Comparison of ENCODE assay signal across 1 cellular context in the genomic region with DNA sequence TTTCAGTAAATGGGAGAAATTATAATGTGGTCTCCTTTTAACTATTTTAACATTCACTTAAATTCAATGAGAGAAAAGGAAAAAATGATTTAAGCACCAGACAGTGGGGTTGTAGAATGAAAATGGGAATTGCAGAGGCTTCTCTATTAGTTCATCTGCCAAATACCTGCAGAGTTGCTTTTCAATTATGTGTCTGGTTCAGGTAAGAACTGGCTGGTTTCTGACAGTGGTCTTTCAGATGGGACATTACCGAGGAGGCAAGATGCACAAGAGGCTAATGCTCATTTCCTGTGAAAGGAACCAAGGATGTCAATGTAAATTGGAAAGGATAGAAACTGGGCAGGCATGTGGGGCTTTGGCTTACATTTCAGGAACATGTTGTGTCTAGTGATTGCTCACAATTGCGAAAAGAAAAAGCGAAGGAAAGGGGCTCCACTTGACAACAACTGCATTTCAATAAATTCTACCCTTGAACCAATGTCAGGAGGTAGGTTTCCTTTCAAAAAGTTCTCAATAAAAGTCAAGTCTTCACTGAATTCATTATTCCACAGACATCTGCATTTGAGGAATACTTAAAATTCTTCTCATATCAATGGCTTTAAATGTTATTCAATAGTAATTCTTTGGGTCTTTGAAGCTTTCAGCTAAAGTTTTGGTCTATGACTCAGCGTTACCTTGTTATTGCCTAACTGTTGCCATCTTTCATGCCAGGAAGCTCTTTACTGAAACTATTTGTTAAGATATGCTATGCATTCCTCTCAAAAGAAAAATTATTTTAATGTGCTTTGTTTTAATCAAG.
TF ChIP-seq lines count a peak whose summit lies in the region.

No MANE protein-coding gene starts in this region.

TF ChIP-seq in K562, 482 proteins besides CTCF, POLR2A, EP300 and RAD21 (continued from another document and continues in another):
- TF ChIP-seq, protein P1, sequence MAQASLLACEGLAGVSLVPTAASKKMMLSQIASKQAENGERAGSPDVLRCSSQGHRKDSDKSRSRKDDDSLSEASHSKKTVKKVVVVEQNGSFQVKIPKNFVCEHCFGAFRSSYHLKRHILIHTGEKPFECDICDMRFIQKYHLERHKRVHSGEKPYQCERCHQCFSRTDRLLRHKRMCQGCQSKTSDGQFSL (CRISPR knock-in tag; IDR thresholded peaks at IDR 0.05), result no peak
- TF ChIP-seq, protein P1 (tag; IDR thresholded peaks at IDR 0.05), result peak in 1 of 2 experiments; percentile 88; a peak in 2 of 4 replicates
- TF ChIP-seq ZNF445 (CRISPR knock-in tag; IDR thresholded peaks at IDR 0.05; ENCODE audit: low read depth), result no peak
- no peak for TF ChIP-seq RNF2 (IDR thresholded peaks at IDR 0.05)
- TF ChIP-seq XRCC4 (IDR thresholded peaks at IDR 0.05; ENCODE audit: extremely low read depth, insufficient read depth, insufficient read length), result no peak
- TF ChIP-seq, protein P2, sequence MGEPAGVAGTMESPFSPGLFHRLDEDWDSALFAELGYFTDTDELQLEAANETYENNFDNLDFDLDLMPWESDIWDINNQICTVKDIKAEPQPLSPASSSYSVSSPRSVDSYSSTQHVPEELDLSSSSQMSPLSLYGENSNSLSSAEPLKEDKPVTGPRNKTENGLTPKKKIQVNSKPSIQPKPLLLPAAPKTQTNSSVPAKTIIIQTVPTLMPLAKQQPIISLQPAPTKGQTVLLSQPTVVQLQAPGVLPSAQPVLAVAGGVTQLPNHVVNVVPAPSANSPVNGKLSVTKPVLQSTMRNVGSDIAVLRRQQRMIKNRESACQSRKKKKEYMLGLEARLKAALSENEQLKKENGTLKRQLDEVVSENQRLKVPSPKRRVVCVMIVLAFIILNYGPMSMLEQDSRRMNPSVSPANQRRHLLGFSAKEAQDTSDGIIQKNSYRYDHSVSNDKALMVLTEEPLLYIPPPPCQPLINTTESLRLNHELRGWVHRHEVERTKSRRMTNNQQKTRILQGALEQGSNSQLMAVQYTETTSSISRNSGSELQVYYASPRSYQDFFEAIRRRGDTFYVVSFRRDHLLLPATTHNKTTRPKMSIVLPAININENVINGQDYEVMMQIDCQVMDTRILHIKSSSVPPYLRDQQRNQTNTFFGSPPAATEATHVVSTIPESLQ (CRISPR knock-in tag; IDR thresholded peaks at IDR 0.05), result no peak
- TF ChIP-seq, protein P3, sequence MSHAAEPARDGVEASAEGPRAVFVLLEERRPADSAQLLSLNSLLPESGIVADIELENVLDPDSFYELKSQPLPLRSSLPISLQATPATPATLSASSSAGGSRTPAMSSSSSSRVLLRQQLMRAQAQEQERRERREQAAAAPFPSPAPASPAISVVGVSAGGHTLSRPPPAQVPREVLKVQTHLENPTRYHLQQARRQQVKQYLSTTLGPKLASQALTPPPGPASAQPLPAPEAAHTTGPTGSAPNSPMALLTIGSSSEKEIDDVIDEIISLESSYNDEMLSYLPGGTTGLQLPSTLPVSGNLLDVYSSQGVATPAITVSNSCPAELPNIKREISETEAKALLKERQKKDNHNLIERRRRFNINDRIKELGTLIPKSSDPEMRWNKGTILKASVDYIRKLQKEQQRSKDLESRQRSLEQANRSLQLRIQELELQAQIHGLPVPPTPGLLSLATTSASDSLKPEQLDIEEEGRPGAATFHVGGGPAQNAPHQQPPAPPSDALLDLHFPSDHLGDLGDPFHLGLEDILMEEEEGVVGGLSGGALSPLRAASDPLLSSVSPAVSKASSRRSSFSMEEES (CRISPR knock-in tag; IDR thresholded peaks at IDR 0.05), result no peak
- TF ChIP-seq FOXK2 (conservative IDR thresholded peaks at IDR 0.05 in 1 of 2, IDR thresholded peaks at IDR 0.05 in 1 of 2; ENCODE audit: low read depth in 2 of 2), result no peak
- TF ChIP-seq LCOR (CRISPR knock-in tag; IDR thresholded peaks at IDR 0.05), result no peak
- TF ChIP-seq WHSC1 (IDR thresholded peaks at IDR 0.05; ENCODE audit: low read length), result no peak
- TF ChIP-seq ZNF57 (CRISPR knock-in tag; IDR thresholded peaks at IDR 0.05), result no peak
- TF ChIP-seq, protein P4, sequence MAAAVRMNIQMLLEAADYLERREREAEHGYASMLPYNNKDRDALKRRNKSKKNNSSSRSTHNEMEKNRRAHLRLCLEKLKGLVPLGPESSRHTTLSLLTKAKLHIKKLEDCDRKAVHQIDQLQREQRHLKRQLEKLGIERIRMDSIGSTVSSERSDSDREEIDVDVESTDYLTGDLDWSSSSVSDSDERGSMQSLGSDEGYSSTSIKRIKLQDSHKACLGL (CRISPR knock-in tag; IDR thresholded peaks at IDR 0.05; ENCODE audit: borderline replicate concordance, poor library complexity, severe bottlenecking), result no peak
- TF ChIP-seq CREB1 (IDR thresholded peaks at IDR 0.05), result no peak
- TF ChIP-seq CREB1 (CRISPR knock-in tag; IDR thresholded peaks at IDR 0.05), result no peak
- TF ChIP-seq ZNF830 (CRISPR knock-in tag; IDR thresholded peaks at IDR 0.05), result 0 out of 2 replicates have a peak, but pooled peaks have one; percentile 14
- TF ChIP-seq CBX3 (IDR thresholded peaks at IDR 0.05; ENCODE audit: borderline replicate concordance in 1 of 2, low read length in 2 of 2), result no peak
- no peak for TF ChIP-seq SIN3A (IDR thresholded peaks at IDR 0.05; ENCODE audit: borderline replicate concordance in 2 of 2, control insufficient read depth in 1 of 2, low read depth in 2 of 2, low read length in 2 of 2)
- TF ChIP-seq ZNF239 (CRISPR knock-in tag; IDR thresholded peaks at IDR 0.05), result peak; percentile 72
- TF ChIP-seq DNMT1 (IDR thresholded peaks at IDR 0.05), result no peak
- TF ChIP-seq, protein P5, sequence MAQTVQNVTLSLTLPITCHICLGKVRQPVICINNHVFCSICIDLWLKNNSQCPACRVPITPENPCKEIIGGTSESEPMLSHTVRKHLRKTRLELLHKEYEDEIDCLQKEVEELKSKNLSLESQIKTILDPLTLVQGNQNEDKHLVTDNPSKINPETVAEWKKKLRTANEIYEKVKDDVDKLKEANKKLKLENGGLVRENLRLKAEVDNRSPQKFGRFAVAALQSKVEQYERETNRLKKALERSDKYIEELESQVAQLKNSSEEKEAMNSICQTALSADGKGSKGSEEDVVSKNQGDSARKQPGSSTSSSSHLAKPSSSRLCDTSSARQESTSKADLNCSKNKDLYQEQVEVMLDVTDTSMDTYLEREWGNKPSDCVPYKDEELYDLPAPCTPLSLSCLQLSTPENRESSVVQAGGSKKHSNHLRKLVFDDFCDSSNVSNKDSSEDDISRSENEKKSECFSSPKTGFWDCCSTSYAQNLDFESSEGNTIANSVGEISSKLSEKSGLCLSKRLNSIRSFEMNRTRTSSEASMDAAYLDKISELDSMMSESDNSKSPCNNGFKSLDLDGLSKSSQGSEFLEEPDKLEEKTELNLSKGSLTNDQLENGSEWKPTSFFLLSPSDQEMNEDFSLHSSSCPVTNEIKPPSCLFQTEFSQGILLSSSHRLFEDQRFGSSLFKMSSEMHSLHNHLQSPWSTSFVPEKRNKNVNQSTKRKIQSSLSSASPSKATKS (CRISPR knock-in tag; IDR thresholded peaks at IDR 0.05), result no peak
- no peak for TF ChIP-seq SMARCB1 (IDR thresholded peaks at IDR 0.05; ENCODE audit: insufficient read length, low read depth)
- TF ChIP-seq TRIM24 (IDR thresholded peaks at IDR 0.05), result peak in 1 of 2 experiments; percentile 47; a peak in 1 of 4 replicates
- TF ChIP-seq, protein P6, sequence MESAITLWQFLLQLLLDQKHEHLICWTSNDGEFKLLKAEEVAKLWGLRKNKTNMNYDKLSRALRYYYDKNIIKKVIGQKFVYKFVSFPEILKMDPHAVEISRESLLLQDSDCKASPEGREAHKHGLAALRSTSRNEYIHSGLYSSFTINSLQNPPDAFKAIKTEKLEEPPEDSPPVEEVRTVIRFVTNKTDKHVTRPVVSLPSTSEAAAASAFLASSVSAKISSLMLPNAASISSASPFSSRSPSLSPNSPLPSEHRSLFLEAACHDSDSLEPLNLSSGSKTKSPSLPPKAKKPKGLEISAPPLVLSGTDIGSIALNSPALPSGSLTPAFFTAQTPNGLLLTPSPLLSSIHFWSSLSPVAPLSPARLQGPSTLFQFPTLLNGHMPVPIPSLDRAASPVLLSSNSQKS (CRISPR knock-in tag; IDR thresholded peaks at IDR 0.05), result no peak
- TF ChIP-seq ZNF3 (CRISPR knock-in tag; IDR thresholded peaks at IDR 0.05), result no peak
- no peak for TF ChIP-seq ZKSCAN3 (CRISPR knock-in tag; IDR thresholded peaks at IDR 0.05)
- TF ChIP-seq, protein P7, sequence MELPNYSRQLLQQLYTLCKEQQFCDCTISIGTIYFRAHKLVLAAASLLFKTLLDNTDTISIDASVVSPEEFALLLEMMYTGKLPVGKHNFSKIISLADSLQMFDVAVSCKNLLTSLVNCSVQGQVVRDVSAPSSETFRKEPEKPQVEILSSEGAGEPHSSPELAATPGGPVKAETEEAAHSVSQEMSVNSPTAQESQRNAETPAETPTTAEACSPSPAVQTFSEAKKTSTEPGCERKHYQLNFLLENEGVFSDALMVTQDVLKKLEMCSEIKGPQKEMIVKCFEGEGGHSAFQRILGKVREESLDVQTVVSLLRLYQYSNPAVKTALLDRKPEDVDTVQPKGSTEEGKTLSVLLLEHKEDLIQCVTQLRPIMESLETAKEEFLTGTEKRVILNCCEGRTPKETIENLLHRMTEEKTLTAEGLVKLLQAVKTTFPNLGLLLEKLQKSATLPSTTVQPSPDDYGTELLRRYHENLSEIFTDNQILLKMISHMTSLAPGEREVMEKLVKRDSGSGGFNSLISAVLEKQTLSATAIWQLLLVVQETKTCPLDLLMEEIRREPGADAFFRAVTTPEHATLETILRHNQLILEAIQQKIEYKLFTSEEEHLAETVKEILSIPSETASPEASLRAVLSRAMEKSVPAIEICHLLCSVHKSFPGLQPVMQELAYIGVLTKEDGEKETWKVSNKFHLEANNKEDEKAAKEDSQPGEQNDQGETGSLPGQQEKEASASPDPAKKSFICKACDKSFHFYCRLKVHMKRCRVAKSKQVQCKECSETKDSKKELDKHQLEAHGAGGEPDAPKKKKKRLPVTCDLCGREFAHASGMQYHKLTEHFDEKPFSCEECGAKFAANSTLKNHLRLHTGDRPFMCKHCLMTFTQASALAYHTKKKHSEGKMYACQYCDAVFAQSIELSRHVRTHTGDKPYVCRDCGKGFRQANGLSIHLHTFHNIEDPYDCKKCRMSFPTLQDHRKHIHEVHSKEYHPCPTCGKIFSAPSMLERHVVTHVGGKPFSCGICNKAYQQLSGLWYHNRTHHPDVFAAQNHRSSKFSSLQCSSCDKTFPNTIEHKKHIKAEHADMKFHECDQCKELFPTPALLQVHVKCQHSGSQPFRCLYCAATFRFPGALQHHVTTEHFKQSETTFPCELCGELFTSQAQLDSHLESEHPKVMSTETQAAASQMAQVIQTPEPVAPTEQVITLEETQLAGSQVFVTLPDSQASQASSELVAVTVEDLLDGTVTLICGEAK (IDR thresholded peaks at IDR 0.05), result no peak; the same call in 1 of the 2 replicates
- TF ChIP-seq, protein P7 (CRISPR knock-in tag; IDR thresholded peaks at IDR 0.05), result no peak
- TF ChIP-seq, protein P8, sequence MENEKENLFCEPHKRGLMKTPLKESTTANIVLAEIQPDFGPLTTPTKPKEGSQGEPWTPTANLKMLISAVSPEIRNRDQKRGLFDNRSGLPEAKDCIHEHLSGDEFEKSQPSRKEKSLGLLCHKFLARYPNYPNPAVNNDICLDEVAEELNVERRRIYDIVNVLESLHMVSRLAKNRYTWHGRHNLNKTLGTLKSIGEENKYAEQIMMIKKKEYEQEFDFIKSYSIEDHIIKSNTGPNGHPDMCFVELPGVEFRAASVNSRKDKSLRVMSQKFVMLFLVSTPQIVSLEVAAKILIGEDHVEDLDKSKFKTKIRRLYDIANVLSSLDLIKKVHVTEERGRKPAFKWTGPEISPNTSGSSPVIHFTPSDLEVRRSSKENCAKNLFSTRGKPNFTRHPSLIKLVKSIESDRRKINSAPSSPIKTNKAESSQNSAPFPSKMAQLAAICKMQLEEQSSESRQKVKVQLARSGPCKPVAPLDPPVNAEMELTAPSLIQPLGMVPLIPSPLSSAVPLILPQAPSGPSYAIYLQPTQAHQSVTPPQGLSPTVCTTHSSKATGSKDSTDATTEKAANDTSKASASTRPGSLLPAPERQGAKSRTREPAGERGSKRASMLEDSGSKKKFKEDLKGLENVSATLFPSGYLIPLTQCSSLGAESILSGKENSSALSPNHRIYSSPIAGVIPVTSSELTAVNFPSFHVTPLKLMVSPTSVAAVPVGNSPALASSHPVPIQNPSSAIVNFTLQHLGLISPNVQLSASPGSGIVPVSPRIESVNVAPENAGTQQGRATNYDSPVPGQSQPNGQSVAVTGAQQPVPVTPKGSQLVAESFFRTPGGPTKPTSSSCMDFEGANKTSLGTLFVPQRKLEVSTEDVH (IDR thresholded peaks at IDR 0.05; ENCODE audit: low read depth, partially characterized antibody), result no peak
- peak; percentile 83; the same call in 1 of the 2 replicates for TF ChIP-seq SMAD4 (CRISPR knock-in tag; conservative IDR thresholded peaks at IDR 0.05)
- no peak for TF ChIP-seq DACH1 (IDR thresholded peaks at IDR 0.05; ENCODE audit: partially characterized antibody)
- TF ChIP-seq, protein P9, sequence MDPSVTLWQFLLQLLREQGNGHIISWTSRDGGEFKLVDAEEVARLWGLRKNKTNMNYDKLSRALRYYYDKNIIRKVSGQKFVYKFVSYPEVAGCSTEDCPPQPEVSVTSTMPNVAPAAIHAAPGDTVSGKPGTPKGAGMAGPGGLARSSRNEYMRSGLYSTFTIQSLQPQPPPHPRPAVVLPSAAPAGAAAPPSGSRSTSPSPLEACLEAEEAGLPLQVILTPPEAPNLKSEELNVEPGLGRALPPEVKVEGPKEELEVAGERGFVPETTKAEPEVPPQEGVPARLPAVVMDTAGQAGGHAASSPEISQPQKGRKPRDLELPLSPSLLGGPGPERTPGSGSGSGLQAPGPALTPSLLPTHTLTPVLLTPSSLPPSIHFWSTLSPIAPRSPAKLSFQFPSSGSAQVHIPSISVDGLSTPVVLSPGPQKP (CRISPR knock-in tag; IDR thresholded peaks at IDR 0.05), result no peak
- TF ChIP-seq SMC3 (conservative IDR thresholded peaks at IDR 0.05; ENCODE audit: insufficient read depth, low read depth, low read length), result no peak
